12 cellular contexts compared by ENCODE assay signal in genomic region chr16:3655030-3655790, GRCh38. TPM values are rescaled to one million over a fixed set of nuclear protein-coding genes. Genes with fewer than 3 reads are reported as not detected.
DNase-seq lines count a peak whose midpoint lies in the region; ATAC-seq and TF ChIP-seq lines count a peak whose summit lies in the region.
"Had no signal": no experiment of that assay in that cellular context is flagged by ENCODE, and none has a peak within 500 bp of the region (broad histone marks: within the 10 kb centered on the region; RNA-seq: fewer than 3 reads in every experiment).

No MANE protein-coding gene starts in this region.

- TF ChIP-seq CTCF in heart right ventricle (IDR thresholded peaks at IDR 0.05): no peak

- no peak overlapping the region for H3K4me3 ChIP-seq in HUES64 (ENCODE audit: low read length)
- no peak overlapping the region for H3K4me3 ChIP-seq in heart right ventricle
- H3K4me3 ChIP-seq: BLaER1 treated with 17β-estradiol and CSF1 and Interleukin-3, amounts not matched to agents 10 nM and 100 nM; dorsolateral prefrontal cortex; MG63 had no signal

- H3K27ac ChIP-seq in HUES64 (ENCODE audit: low read depth, low read length): peak overlapping the region; percentile 20; the same call in 1 of the 2 replicates
- H3K27ac ChIP-seq in heart right ventricle: peak overlapping the region in 5 of 10 donors; percentile 15 to 59 (median 31)
- H3K27ac ChIP-seq: BLaER1 treated with 17β-estradiol and CSF1 and Interleukin-3, amounts not matched to agents 10 nM and 100 nM had no signal

- DNase-seq in D341Med (ENCODE audit: low spot score) (peak; percentile 28), heart right ventricle (no peak), posterior vena cava (ENCODE audit: low spot score) (peak; percentile 70), GM19238 (ENCODE audit: insufficient read length, low spot score) (no peak), HPDE6-E6E7 (ENCODE audit: extremely low spot score) (no peak)
- DNase-seq: MG63, NCI-H2029 treated with DMSO at 0.1 percent for 48 hours, SHP77 treated with DMSO at 0.1 percent for 48 hours had no signal

- H3K4me1 ChIP-seq in HUES64 (ENCODE audit: insufficient read depth, low read length): peaks cover 3% of the 10 kb centered on the region; the same call in 1 of the 2 replicates
- peaks cover 0 to 20% (median 8%) of the 10 kb centered on the region in 9 donors for H3K4me1 ChIP-seq in heart right ventricle

- WGBS in HUES64: 93% methylated on average over 23 of the region's 23 CpGs
- WGBS in heart right ventricle, 2 donors: 66 to 77% methylated on average over 23 of the region's 23 CpGs

- no peak overlapping the region for H3K9ac ChIP-seq in HUES64 (ENCODE audit: low read depth, low read length)
- H3K9ac ChIP-seq: BLaER1 treated with 17β-estradiol and CSF1 and Interleukin-3, amounts not matched to agents 10 nM and 100 nM had no signal

- H3K27me3 ChIP-seq in HUES64 (ENCODE audit: insufficient read depth, low read length): no peaks in the 10 kb centered on the region
- H3K27me3 ChIP-seq in heart right ventricle: no peaks in the 10 kb centered on the region
- H3K27me3 ChIP-seq: BLaER1 treated with 17β-estradiol and CSF1 and Interleukin-3, amounts not matched to agents 10 nM and 100 nM; dorsolateral prefrontal cortex; MG63 had no signal

- peak in 7 of 8 donors; percentile 19 to 66 (median 44) for ATAC-seq in heart right ventricle
- no peak for ATAC-seq in GM21619 (IDR thresholded peaks at IDR 0.05; ENCODE audit: unreplicated experiment)

- no peaks in the 10 kb centered on the region for H3K9me3 ChIP-seq in HUES64 (ENCODE audit: insufficient read depth, low read depth, low read length)
- H3K9me3 ChIP-seq in heart right ventricle: no peaks in the 10 kb centered on the region
- H3K9me3 ChIP-seq: BLaER1 treated with 17β-estradiol and CSF1 and Interleukin-3, amounts not matched to agents 10 nM and 100 nM; MG63 had no signal

- H3K36me3 ChIP-seq in HUES64 (ENCODE audit: insufficient read depth, low read length): peaks cover 67% of the 10 kb centered on the region
- peaks cover 0 to 82% (median 32%) of the 10 kb centered on the region in 9 donors for H3K36me3 ChIP-seq in heart right ventricle

- intact Hi-C loops in heart right ventricle (cut with DNase I): no loop called here
- intact Hi-C loops in posterior vena cava (cut with DNase I): no loop called here

RNA-seq across cellular contexts. Expression of gene DNASE1, which starts 0.7 kb away (rescaled TPM):
- polyA plus RNA-seq in HUES64 (2013, experiment 1 of 2): 6.6 TPM
- 6.9 TPM for polyA plus RNA-seq in HUES64 (2013, experiment 2 of 2)
- 10 to 100 TPM in 1 of 10 donors, 1 to 10 TPM in 9; 3.4 to 10.5 (median 7.4) TPM for total RNA-seq in heart right ventricle
- polyA plus RNA-seq in heart right ventricle: 10 to 100 TPM in 1 of 2 donors, 1 to 10 TPM in 1; 3.3 to 15.9 TPM
- 1 to 10 TPM; 4.0 to 6.2 TPM for total RNA-seq in posterior vena cava

RNA-seq across cellular contexts. Expression of gene SLX4, which starts 43.8 kb away (rescaled TPM):
- 6.0 TPM for polyA plus RNA-seq in HUES64 (2013, experiment 1 of 2)
- 7.0 TPM for polyA plus RNA-seq in HUES64 (2013, experiment 2 of 2)
- 1 to 10 TPM; 2.4 to 3.6 (median 2.9) TPM for total RNA-seq in heart right ventricle
- polyA plus RNA-seq in heart right ventricle: 1 to 10 TPM; 1.1 to 4.4 TPM
- total RNA-seq in posterior vena cava: 1 to 10 TPM; 4.5 to 4.9 TPM

Comparison
In these comparisons a context has a peak if more than half of its experiments do, and no peak if none do; other contexts are left out.
1. DNase-seq: peak in D341Med (single experiment) and posterior vena cava (single experiment); none in heart right ventricle (0 of 2), GM19238 (single experiment) and HPDE6-E6E7 (single experiment).